ENCODE assay signal across 7 cellular contexts in the genomic region with DNA sequence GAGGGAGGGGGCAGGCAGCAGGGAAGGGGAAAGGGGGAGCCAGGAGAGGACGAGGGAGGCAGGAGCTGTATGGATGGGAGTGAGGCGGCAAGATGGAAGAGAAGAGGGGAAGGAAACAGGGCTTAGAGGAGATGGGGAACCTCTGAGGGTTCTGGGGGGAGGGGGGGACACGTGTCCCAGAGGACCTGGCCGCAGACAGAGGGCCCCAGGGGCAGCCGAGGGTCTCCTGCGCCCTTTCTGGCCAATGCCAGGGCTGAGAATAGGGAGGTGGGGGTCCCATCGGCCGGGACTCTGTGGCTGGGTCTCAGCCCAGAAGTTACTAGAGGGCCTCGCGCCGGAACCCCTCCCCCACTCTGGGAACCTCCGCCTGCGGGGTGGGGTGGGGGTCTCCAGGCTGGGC. TPM values are rescaled to one million over a fixed set of nuclear protein-coding genes. Genes with fewer than 3 reads are reported as not detected.
DNase-seq lines count a peak whose midpoint lies in the region; ATAC-seq and TF ChIP-seq lines count a peak whose summit lies in the region.
"Not testable (repeated sequence)": the region's sequence is repeated elsewhere in the genome, so short reads cannot be mapped to it uniquely, and the experiment has no call there.

No MANE protein-coding gene starts in this region.

- peak overlapping the region; percentile 73 for H3K4me2 ChIP-seq in OCI-LY3 (ENCODE audit: low read length)

- peak; percentile 12 to 44 for ATAC-seq in activated T-cell treated with anti-CD3 and anti-CD28 coated beads, Interleukin-2, amount 50 U/mL, for 4 hours
- ATAC-seq in naive thymus-derived CD4-positive, alpha-beta T cell, result not testable (repeated sequence)

- H3K36me3 ChIP-seq in OCI-LY3 (replicated peaks; ENCODE audit: low read depth, low read length); right atrium auricular region; naive thymus-derived CD4-positive, alpha-beta T cell (ENCODE audit: control insufficient read depth in 2 of 3, insufficient read depth in 3 of 3, low read length in 3 of 3): not testable (repeated sequence)

- intact Hi-C loops in naive thymus-derived CD4-positive, alpha-beta T cell (cut with micrococcal nuclease), result loop anchor here in 1 of 2 donors (5.0 kb wide), 1 partner anchor 44 kb away; no protein-coding TSS in a partner anchor

- POLR2A ChIA-PET in naive thymus-derived CD4-positive, alpha-beta T cell (lab: Charles Lee), result not testable (repeated sequence)

- not testable (repeated sequence) for H3K36me3 Mint-ChIP-seq in activated T-cell treated with anti-CD3 and anti-CD28 coated beads, Interleukin-2, amount 50 U/mL, for 4 hours (ENCODE audit: insufficient read depth); naive thymus-derived CD4-positive, alpha-beta T cell

- not testable (repeated sequence) for DNase-seq in activated T-cell treated with anti-CD3 and anti-CD28 coated beads, Interleukin-2, amount 50 U/mL, for 4 hours; right atrium auricular region (ENCODE audit: low spot score)
- peak; percentile 58 for DNase-seq in ecto neural progenitor cell (ENCODE audit: low spot score)
- DNase-seq in naive thymus-derived CD4-positive, alpha-beta T cell, result peak in 1 of 9 donors; percentile 26

- not testable (repeated sequence) for H3K27me3 ChIP-seq in OCI-LY3 (ENCODE audit: low read depth, low read length); right atrium auricular region; naive thymus-derived CD4-positive, alpha-beta T cell (ENCODE audit: control insufficient read depth in 2 of 2, insufficient read depth in 2 of 2, low read length in 2 of 2)

- peak overlapping the region in 2 of 9 donors; percentile 62 to 70 for H3K27ac Mint-ChIP-seq in naive thymus-derived CD4-positive, alpha-beta T cell

- H3K79me2 ChIP-seq in OCI-LY3 (ENCODE audit: low read length), result not testable (repeated sequence)

- H3K9me3 Mint-ChIP-seq in activated T-cell treated with anti-CD3 and anti-CD28 coated beads, Interleukin-2, amount 50 U/mL, for 4 hours; naive thymus-derived CD4-positive, alpha-beta T cell: not testable (repeated sequence)

- H4K20me1 ChIP-seq in OCI-LY3 (ENCODE audit: insufficient read depth, low read length), result not testable (repeated sequence)

- not testable (repeated sequence) for H3K4me3 Mint-ChIP-seq in activated T-cell treated with anti-CD3 and anti-CD28 coated beads, Interleukin-2, amount 50 U/mL, for 4 hours
- peak overlapping the region in 6 of 10 donors; percentile 9 to 53 (median 27) for H3K4me3 Mint-ChIP-seq in naive thymus-derived CD4-positive, alpha-beta T cell

- not testable (repeated sequence) for H3K4me1 Mint-ChIP-seq in activated T-cell treated with anti-CD3 and anti-CD28 coated beads, Interleukin-2, amount 50 U/mL, for 4 hours (ENCODE audit: low read depth); naive thymus-derived CD4-positive, alpha-beta T cell

- H3K4me1 ChIP-seq in OCI-LY3 (ENCODE audit: low read length); right atrium auricular region; naive thymus-derived CD4-positive, alpha-beta T cell (ENCODE audit: control insufficient read depth in 2 of 2, insufficient read depth in 2 of 2, low read length in 2 of 2): not testable (repeated sequence)

- H3K9me3 ChIP-seq in OCI-LY3 (ENCODE audit: insufficient read depth, low read length); right atrium auricular region; naive thymus-derived CD4-positive, alpha-beta T cell (ENCODE audit: control insufficient read depth in 2 of 3, low read length in 3 of 3): not testable (repeated sequence)

- H3K27ac ChIP-seq in OCI-LY3 (ENCODE audit: low read length) (peak overlapping the region; percentile 28), right atrium auricular region (peak overlapping the region in 1 of 2 donors; percentile 16), skin epidermis (peak overlapping the region in 19 of 21 experiments; percentile 35 to 88 (median 67))
- H3K27ac ChIP-seq in naive thymus-derived CD4-positive, alpha-beta T cell (ENCODE audit: low read depth, low read length), result peak overlapping the region; percentile 45

- H3K4me3 ChIP-seq in GM12875 (ENCODE audit: low read depth, low read length) (peak overlapping the region; percentile 10), OCI-LY3 (ENCODE audit: low read length) (peak overlapping the region; percentile 74), right atrium auricular region (peak overlapping the region; percentile 50 to 63), skin epidermis (peak overlapping the region; percentile 20 to 53 (median 41))
- H3K4me3 ChIP-seq in naive thymus-derived CD4-positive, alpha-beta T cell (ENCODE audit: low read length), result peak overlapping the region; percentile 37

- H3K27me3 Mint-ChIP-seq in activated T-cell treated with anti-CD3 and anti-CD28 coated beads, Interleukin-2, amount 50 U/mL, for 4 hours (ENCODE audit: low read depth); naive thymus-derived CD4-positive, alpha-beta T cell: not testable (repeated sequence)

- H2AFZ ChIP-seq in OCI-LY3 (ENCODE audit: low read depth, low read length), result not testable (repeated sequence)

- CTCF ChIA-PET in naive thymus-derived CD4-positive, alpha-beta T cell (lab: Charles Lee), result not testable (repeated sequence)

- peak overlapping the region; percentile 65 for H3K9ac ChIP-seq in OCI-LY3 (ENCODE audit: low read length)

- TF ChIP-seq CTCF in GM12875 (IDR thresholded peaks at IDR 0.05; ENCODE audit: borderline replicate concordance, insufficient read depth, low read depth, low read length); OCI-LY3 (IDR thresholded peaks at IDR 0.05; ENCODE audit: low read depth, low read length); right atrium auricular region (IDR thresholded peaks at IDR 0.05): not testable (repeated sequence)

RNA-seq across cellular contexts. Expression of a gene that starts 58.8 kb away (rescaled TPM):
- 10 to 100 TPM; 14.0 to 14.9 (median 14.2) TPM for total RNA-seq in activated T-cell treated with anti-CD3 and anti-CD28 coated beads, Interleukin-2, amount 50 U/mL, for 4 hours
- total RNA-seq in right atrium auricular region, result 10 to 100 TPM; 39.6 to 51.0 TPM
- 10 to 100 TPM; 24.3 to 31.7 (median 29.3) TPM for total RNA-seq in naive thymus-derived CD4-positive, alpha-beta T cell
- polyA plus RNA-seq in naive thymus-derived CD4-positive, alpha-beta T cell, result 10 to 100 TPM; 28.5 to 29.6 TPM

Comparison
In these comparisons a context has a peak if more than half of its experiments do, and no peak if none do; other contexts are left out.
1. H3K4me3 ChIP-seq: peak in every context shown above with its lines; median percentile 74 in OCI-LY3; 56 in right atrium auricular region; 41 in skin epidermis; 37 in naive thymus-derived CD4-positive, alpha-beta T cell; 10 in GM12875.